In genomic region chr1:41791667-41792484, GRCh38 we compare ENCODE assay signal across 14 cellular contexts.
DNase-seq lines count a peak whose midpoint lies in the region; ATAC-seq and TF ChIP-seq lines count a peak whose summit lies in the region.
"Had no signal": no experiment of that assay in that cellular context is flagged by ENCODE, and none has a peak within 500 bp of the region (broad histone marks: within the 10 kb centered on the region; RNA-seq: fewer than 3 reads in every experiment).

No MANE protein-coding gene starts in this region.

- 82% methylated on average over 2 of the region's 5 CpGs; no CpG with 5 or more reads in 1 of the 2 experiments for WGBS in IMR-90 (ENCODE audit: extremely low coverage in 2 of 2, insufficient read length in 1 of 2), 2 experiments

- DNase-seq in CD4-positive, CD25-positive, alpha-beta regulatory T cell: peak in 1 of 3 donors; percentile 70
- no peak for DNase-seq in IMR-90
- peak; percentile 66 for DNase-seq in activated T-cell treated with anti-CD3 and anti-CD28 coated beads, Interleukin-2, amount 50 U/mL, for 24 hours
- DNase-seq in natural killer cell: no peak
- no peak for DNase-seq in left ventricle myocardium superior
- DNase-seq in AG08396 (ENCODE audit: low spot score): no peak
- no peak for DNase-seq in GM20000 (ENCODE audit: low spot score)
- DNase-seq: NCI-H2171, OCI-M1, ovary, spleen had no signal

- peak overlapping the region in 2 of 3 donors; percentile 35 to 38 for H3K27ac Mint-ChIP-seq in CD4-positive, CD25-positive, alpha-beta regulatory T cell
- peak overlapping the region; percentile 89 for H3K27ac Mint-ChIP-seq in activated T-cell treated with anti-CD3 and anti-CD28 coated beads, Interleukin-2, amount 50 U/mL, for 24 hours
- H3K27ac Mint-ChIP-seq in natural killer cell: peak overlapping the region; percentile 57 to 64

- H3K56ac ChIP-seq in IMR-90 (ENCODE audit: extremely low read depth, insufficient read depth, low read length): no peak overlapping the region

- no peak overlapping the region for H3K23ac ChIP-seq in IMR-90 (ENCODE audit: low read depth, low read length)

- no peak overlapping the region for H3K14ac ChIP-seq in IMR-90 (replicated peaks; ENCODE audit: low read depth, low read length)

- no peak for TF ChIP-seq CTCF in IMR-90 (conservative IDR thresholded peaks at IDR 0.05; ENCODE audit: low read depth, low read length)
- TF ChIP-seq CTCF in natural killer cell (IDR thresholded peaks at IDR 0.05): no peak
- no peak for TF ChIP-seq CTCF in GM20000 (IDR thresholded peaks at IDR 0.05; ENCODE audit: extremely low read depth, missing control alignments)

- H3K36me3 Mint-ChIP-seq in CD4-positive, CD25-positive, alpha-beta regulatory T cell: no peaks in the 10 kb centered on the region
- no peaks in the 10 kb centered on the region for H3K36me3 Mint-ChIP-seq in activated T-cell treated with anti-CD3 and anti-CD28 coated beads, Interleukin-2, amount 50 U/mL, for 24 hours (ENCODE audit: low read depth)
- H3K36me3 Mint-ChIP-seq in natural killer cell: no peaks in the 10 kb centered on the region

- H3K9me3 Mint-ChIP-seq in CD4-positive, CD25-positive, alpha-beta regulatory T cell: peaks cover 0 to 2% (median 0%) of the 10 kb centered on the region in 7 donors
- no peaks in the 10 kb centered on the region for H3K9me3 Mint-ChIP-seq in activated T-cell treated with anti-CD3 and anti-CD28 coated beads, Interleukin-2, amount 50 U/mL, for 24 hours
- no peaks in the 10 kb centered on the region for H3K9me3 Mint-ChIP-seq in natural killer cell

- CTCF ChIA-PET in IMR-90 (lab: Yijun Ruan, JAX): interaction anchor here (1.0 to 1.1 kb wide), 2 partner anchors 8 to 218 kb away, joined by 3 to 4 read pairs; no protein-coding TSS in a partner anchor

- in situ Hi-C loops in IMR-90 (cut with MboI; ENCODE audit: low sequenced_read_pairs): no loop called here

- no peaks in the 10 kb centered on the region for H3K79me1 ChIP-seq in IMR-90 (ENCODE audit: low read depth in 1 of 2, low read length in 2 of 2)

- H3K4me2 ChIP-seq in IMR-90 (ENCODE audit: low read depth, low read length): no peak overlapping the region

- H3K4me1 ChIP-seq in CD4-positive, CD25-positive, alpha-beta regulatory T cell (ENCODE audit: control insufficient read depth, insufficient read depth, low read length, poor library complexity, severe bottlenecking): peaks cover 22% of the 10 kb centered on the region
- no peaks in the 10 kb centered on the region for H3K4me1 ChIP-seq in IMR-90 (ENCODE audit: control insufficient read depth, insufficient read depth, low read length)
- H3K4me1 ChIP-seq: esophagus muscularis mucosa had no signal

- no peak overlapping the region for H2AFZ ChIP-seq in IMR-90 (replicated peaks; ENCODE audit: low read length, poor library complexity)

- TF ChIP-seq RAD21 in IMR-90 (IDR thresholded peaks at IDR 0.05; ENCODE audit: low read length): no peak

- peak overlapping the region; percentile 41 for H3K4me3 ChIP-seq in CD4-positive, CD25-positive, alpha-beta regulatory T cell (ENCODE audit: low read depth, low read length)
- H3K4me3 ChIP-seq in IMR-90 (ENCODE audit: insufficient read depth, low read depth, low read length): no peak overlapping the region
- H3K4me3 ChIP-seq: esophagus muscularis mucosa, lung, ovary, spleen had no signal

- no peaks in the 10 kb centered on the region for H3K27me3 ChIP-seq in CD4-positive, CD25-positive, alpha-beta regulatory T cell (ENCODE audit: control insufficient read depth, insufficient read depth, low read length)
- H3K27me3 ChIP-seq in IMR-90 (ENCODE audit: control insufficient read depth, insufficient read depth, low read length): peaks cover 2% of the 10 kb centered on the region
- H3K27me3 ChIP-seq: esophagus muscularis mucosa, ovary, spleen had no signal

- H3K4me3 Mint-ChIP-seq in CD4-positive, CD25-positive, alpha-beta regulatory T cell: peak overlapping the region; percentile 36 to 70 (median 43)
- H3K4me3 Mint-ChIP-seq in activated T-cell treated with anti-CD3 and anti-CD28 coated beads, Interleukin-2, amount 50 U/mL, for 24 hours: peak overlapping the region; percentile 36
- peak overlapping the region; percentile 77 for H3K4me3 Mint-ChIP-seq in natural killer cell

- POLR2A ChIA-PET in IMR-90 (lab: Charles Lee; ENCODE audit: unreplicated experiment): no interaction called here

- H3K36me3 ChIP-seq in CD4-positive, CD25-positive, alpha-beta regulatory T cell (ENCODE audit: control insufficient read depth, insufficient read depth, low read length): no peaks in the 10 kb centered on the region
- no peaks in the 10 kb centered on the region for H3K36me3 ChIP-seq in IMR-90 (ENCODE audit: control insufficient read depth, insufficient read depth, low read length)
- H3K36me3 ChIP-seq: esophagus muscularis mucosa, ovary, spleen had no signal

- no peak overlapping the region for H2AK9ac ChIP-seq in IMR-90 (replicated peaks; ENCODE audit: low read depth, low read length, poor library complexity)

- no peak overlapping the region for H2BK15ac ChIP-seq in IMR-90 (ENCODE audit: low read depth, low read length)

- BruUV-seq in IMR-90 (replicated peaks; lab: Mats Ljungman, UMichigan): no TSS peak

- dilution Hi-C loops in IMR-90 (cut with HindIII; ENCODE audit: low sequenced_read_pairs, unreplicated experiment): no loop called here

- no peaks in the 10 kb centered on the region for H3K27me3 Mint-ChIP-seq in CD4-positive, CD25-positive, alpha-beta regulatory T cell
- H3K27me3 Mint-ChIP-seq in activated T-cell treated with anti-CD3 and anti-CD28 coated beads, Interleukin-2, amount 50 U/mL, for 24 hours: no peaks in the 10 kb centered on the region
- no peaks in the 10 kb centered on the region for H3K27me3 Mint-ChIP-seq in natural killer cell (ENCODE audit: low read depth in 2 of 2)

- intact Hi-C loops in IMR-90 (cut with micrococcal nuclease): no loop called here
- intact Hi-C loops in natural killer cell (cut with micrococcal nuclease): no loop called here
- intact Hi-C loops in left ventricle myocardium superior (cut with micrococcal nuclease): loop anchor here (10.0 kb wide), 1 partner anchor 217 kb away; no protein-coding TSS in a partner anchor

- no peak overlapping the region for H2BK20ac ChIP-seq in IMR-90 (ENCODE audit: low read depth, low read length)

- no peak overlapping the region for H3K4ac ChIP-seq in IMR-90 (ENCODE audit: low read depth, low read length)

- H2AK5ac ChIP-seq in IMR-90 (ENCODE audit: low read depth, low read length): 0 out of 2 replicates have a peak overlapping the region, but pooled peaks have one; percentile 9

- no peak overlapping the region for H4K5ac ChIP-seq in IMR-90 (ENCODE audit: low read depth, low read length)

- ATAC-seq in CD4-positive, CD25-positive, alpha-beta regulatory T cell (ENCODE audit: low read depth in 2 of 2): peak in 1 of 2 donors; percentile 48
- ATAC-seq in IMR-90 (ENCODE audit: low read depth) (no peak), natural killer cell (peak; percentile 56 to 66 (median 61)), GM19023 (IDR thresholded peaks at IDR 0.05; ENCODE audit: unreplicated experiment) (no peak), left ventricle myocardium superior (no peak)

- H3K4me1 Mint-ChIP-seq in CD4-positive, CD25-positive, alpha-beta regulatory T cell: peaks cover 5 to 34% (median 30%) of the 10 kb centered on the region in 4 donors
- peaks cover 67% of the 10 kb centered on the region for H3K4me1 Mint-ChIP-seq in activated T-cell treated with anti-CD3 and anti-CD28 coated beads, Interleukin-2, amount 50 U/mL, for 24 hours (ENCODE audit: low read depth)
- peaks cover 46 to 50% of the 10 kb centered on the region in 2 donors for H3K4me1 Mint-ChIP-seq in natural killer cell

- no peak overlapping the region for H3K18ac ChIP-seq in IMR-90 (ENCODE audit: low read depth, low read length)

- no peak for TF ChIP-seq POLR2A in IMR-90 (IDR thresholded peaks at IDR 0.05; ENCODE audit: low read depth, low read length)

- no peak overlapping the region for H3K27ac ChIP-seq in CD4-positive, CD25-positive, alpha-beta regulatory T cell (ENCODE audit: insufficient read depth, low read length, poor library complexity, severe bottlenecking)
- H3K27ac ChIP-seq in IMR-90 (ENCODE audit: insufficient read depth, low read length): no peak overlapping the region
- H3K27ac ChIP-seq: esophagus muscularis mucosa, ovary had no signal

- H2BK5ac ChIP-seq in IMR-90 (ENCODE audit: low read depth, low read length, poor library complexity, severe bottlenecking): no peak overlapping the region

- H4K8ac ChIP-seq in IMR-90 (ENCODE audit: low read depth in 2 of 2, low read length in 2 of 2): no peak overlapping the region

- no peaks in the 10 kb centered on the region for H4K20me1 ChIP-seq in IMR-90 (ENCODE audit: insufficient read depth, low read length)

- H3K9ac ChIP-seq in IMR-90 (ENCODE audit: low read depth, low read length): no peak overlapping the region

- H2BK120ac ChIP-seq in IMR-90 (ENCODE audit: low read depth, low read length): no peak overlapping the region

- no peaks in the 10 kb centered on the region for H3K9me3 ChIP-seq in CD4-positive, CD25-positive, alpha-beta regulatory T cell (ENCODE audit: control insufficient read depth in 2 of 2, low read length in 2 of 2)
- no peaks in the 10 kb centered on the region for H3K9me3 ChIP-seq in IMR-90 (ENCODE audit: control insufficient read depth, insufficient read depth, low read length)
- H3K9me3 ChIP-seq: esophagus muscularis mucosa, ovary, spleen had no signal

- no peaks in the 10 kb centered on the region for H3K9me1 ChIP-seq in IMR-90 (ENCODE audit: insufficient read depth, low read length)

- no peak overlapping the region for H4K91ac ChIP-seq in IMR-90 (ENCODE audit: insufficient read depth, low read depth, low read length)

TF ChIP-seq in IMR-90, 13 proteins besides CTCF, POLR2A, EP300 and RAD21 (continues in another document):
- TF ChIP-seq CEBPB (IDR thresholded peaks at IDR 0.05; ENCODE audit: low read depth, low read length) (no peak), NFE2L2 (IDR thresholded peaks at IDR 0.05; ENCODE audit: low read depth, low read length) (no peak), MAFK (IDR thresholded peaks at IDR 0.05; ENCODE audit: low read depth, low read length) (no peak), ELK1 (IDR thresholded peaks at IDR 0.05; ENCODE audit: borderline replicate concordance, low read depth, low read length) (no peak), BHLHE40 (IDR thresholded peaks at IDR 0.05; ENCODE audit: low read depth, low read length) (no peak), RFX5 (IDR thresholded peaks at IDR 0.05; ENCODE audit: low read depth, low read length) (no peak), RCOR1 (IDR thresholded peaks at IDR 0.05; ENCODE audit: insufficient replicate concordance, low read length) (no peak), MXI1 (IDR thresholded peaks at IDR 0.05; ENCODE audit: borderline replicate concordance, low read depth, low read length) (no peak)

Comparison
In these comparisons a context has a peak if more than half of its experiments do, and no peak if none do; other contexts are left out.
1. ATAC-seq: peak in natural killer cell (3 of 3); none in IMR-90 (single experiment), GM19023 (single experiment) and left ventricle myocardium superior (single experiment).
2. H3K27ac Mint-ChIP-seq: peak in every context shown above with its lines; median percentile 89 in activated T-cell treated with anti-CD3 and anti-CD28 coated beads, Interleukin-2, amount 50 U/mL, for 24 hours; 60 in natural killer cell; 36 in CD4-positive, CD25-positive, alpha-beta regulatory T cell.
3. Peak in every context shown above with its lines, with median percentiles within 50 percentile points of each other: H3K4me3 Mint-ChIP-seq.